9 cellular contexts compared by ENCODE assay signal in genomic region chr18:58091099-58091611, GRCh38. TPM values are rescaled to one million over a fixed set of nuclear protein-coding genes. Genes with fewer than 3 reads are reported as not detected.
DNase-seq lines count a peak whose midpoint lies in the region; ATAC-seq and TF ChIP-seq lines count a peak whose summit lies in the region.
"Had no signal": no experiment of that assay in that cellular context is flagged by ENCODE, and none has a peak within 500 bp of the region (broad histone marks: within the 10 kb centered on the region; RNA-seq: fewer than 3 reads in every experiment).

No MANE protein-coding gene starts in this region.

- peak; percentile 86 for ATAC-seq in GM18861 (IDR thresholded peaks at IDR 0.05; ENCODE audit: unreplicated experiment)
- peak; percentile 64 for ATAC-seq in lung (ENCODE audit: insufficient read depth, low FRiP score)

- TF ChIP-seq CTCF in lung (IDR thresholded peaks at IDR 0.05; ENCODE audit: control extremely low read depth, extremely low read depth) = no peak
- TF ChIP-seq CTCF in endodermal cell (conservative IDR thresholded peaks at IDR 0.05) = no peak
- no peak for TF ChIP-seq CTCF in BE2C (IDR thresholded peaks at IDR 0.05; ENCODE audit: low read depth, low read length)

- H3K36me3 ChIP-seq in lung (ENCODE audit: control insufficient read depth in 2 of 2, insufficient read depth in 2 of 2, low read length in 2 of 2) = no peaks in the 10 kb centered on the region
- peaks cover 3% of the 10 kb centered on the region for H3K36me3 ChIP-seq in endodermal cell (ENCODE audit: control insufficient read depth, insufficient read depth, low read length)
- no peaks in the 10 kb centered on the region for H3K36me3 ChIP-seq in BE2C
- H3K36me3 ChIP-seq in SJCRH30 = no peaks in the 10 kb centered on the region

- H3K27ac ChIP-seq in lung (ENCODE audit: low read depth in 1 of 2, low read length in 1 of 2) (peak overlapping the region in 1 of 2 donors; percentile 50), endodermal cell (ENCODE audit: low read depth, low read length) (no peak overlapping the region), SJCRH30 (no peak overlapping the region)

- H3K27me3 ChIP-seq in lung (ENCODE audit: control insufficient read depth, insufficient read depth) = no peaks in the 10 kb centered on the region
- no peaks in the 10 kb centered on the region for H3K27me3 ChIP-seq in endodermal cell (ENCODE audit: control insufficient read depth, insufficient read depth, low read length, poor library complexity, severe bottlenecking)
- no peaks in the 10 kb centered on the region for H3K27me3 ChIP-seq in BE2C
- H3K27me3 ChIP-seq in SJCRH30 = no peaks in the 10 kb centered on the region

- H3K9me3 Mint-ChIP-seq in endodermal cell = no peaks in the 10 kb centered on the region

- DNase-seq in H4 (ENCODE audit: low spot score) = peak; percentile 41
- DNase-seq in MV-4-11 (lab: John Stamatoyannopoulos, UW) = peak; percentile 13
- DNase-seq in lung (ENCODE audit: low spot score) = peak; percentile 63
- DNase-seq in endodermal cell = no peak
- DNase-seq in BE2C = no peak
- no peak for DNase-seq in stimulated activated CD4-positive, alpha-beta T cell treated with anti-CD3 and anti-CD28 coated beads, Interleukin-2, amount 100 ng/mL, for 48 hours
- DNase-seq in SJCRH30 = no peak

- peaks cover 11% of the 10 kb centered on the region for H3K36me3 Mint-ChIP-seq in endodermal cell (ENCODE audit: low read depth)

- H3K27me3 Mint-ChIP-seq in endodermal cell (ENCODE audit: insufficient read depth) = no peaks in the 10 kb centered on the region

- no peak overlapping the region for H3K9ac ChIP-seq in endodermal cell (ENCODE audit: extremely low read depth, low read length, poor library complexity, severe bottlenecking)

- peaks cover 22% of the 10 kb centered on the region for H3K4me1 Mint-ChIP-seq in endodermal cell

- H3K9me3 ChIP-seq in lung (ENCODE audit: control insufficient read depth in 2 of 2, insufficient read depth in 1 of 2, low read length in 1 of 2) (peaks cover 0 to 2% of the 10 kb centered on the region in 2 donors), endodermal cell (ENCODE audit: control insufficient read depth, low read length) (no peaks in the 10 kb centered on the region), BE2C (no peaks in the 10 kb centered on the region), SJCRH30 (replicated peaks) (no peaks in the 10 kb centered on the region)

- H3K4me1 ChIP-seq in lung (ENCODE audit: control insufficient read depth in 2 of 2, insufficient read depth in 2 of 2, low read length in 2 of 2) (peaks cover 0 to 7% of the 10 kb centered on the region in 2 donors), endodermal cell (ENCODE audit: control insufficient read depth, insufficient read depth, low read length) (no peaks in the 10 kb centered on the region), BE2C (no peaks in the 10 kb centered on the region), SJCRH30 (no peaks in the 10 kb centered on the region)

- no peak overlapping the region for H3K27ac Mint-ChIP-seq in endodermal cell

- 84 to 89% methylated on average over 2 of the region's 2 CpGs for WGBS in lung, 2 donors
- WGBS in endodermal cell (ENCODE audit: insufficient coverage in 1 of 2, insufficient read length in 1 of 2), 2 experiments = 97 to 100% methylated on average over 2 of the region's 2 CpGs

- H3K4me3 ChIP-seq in lung (no peak overlapping the region), endodermal cell (ENCODE audit: low read length) (no peak overlapping the region), BE2C (ENCODE audit: low read depth, low read length) (no peak overlapping the region), SJCRH30 (no peak overlapping the region)

- H3K4me3 Mint-ChIP-seq in endodermal cell = no peak overlapping the region
- H3K4me3 Mint-ChIP-seq: neural crest cell had no signal

RNA-seq across cellular contexts. Expression of gene NEDD4L, which starts 47.1 kb away (rescaled TPM):
- 17.1 and 20.4 TPM in 2 replicates for total RNA-seq in H4 (2014; rRNA removed; shearing (Covaris generic))
- 100 to 1,000 TPM; 177 to 308 TPM for total RNA-seq in lung
- polyA plus RNA-seq in lung = 100 to 1,000 TPM in 1 of 2 donors, 10 to 100 TPM in 1; 40.2 to 118 TPM
- 10 to 100 TPM; 70.5 to 75.3 TPM for total RNA-seq in endodermal cell
- 43.2 TPM for polyA plus RNA-seq in endodermal cell (2013, experiment 1 of 2)
- polyA plus RNA-seq in endodermal cell (2013, experiment 2 of 2) = 35.7 TPM
- 7.0 TPM for polyA plus RNA-seq in BE2C (2012; ENCODE audit: insufficient read depth, insufficient read length, low read depth)
- 26.0 and 29.3 TPM in 2 replicates for total RNA-seq in SJCRH30 (2014; rRNA removed; shearing (Covaris generic))

Comparison
In these comparisons a context has a peak if more than half of its experiments do, and no peak if none do; other contexts are left out.
1. DNase-seq: peak in H4 (single experiment), MV-4-11 (single experiment) and lung (single experiment); none in endodermal cell (single experiment), BE2C (single experiment), stimulated activated CD4-positive, alpha-beta T cell treated with anti-CD3 and anti-CD28 coated beads, Interleukin-2, amount 100 ng/mL, for 48 hours (0 of 2) and SJCRH30 (0 of 2).